8 cellular contexts compared by ENCODE assay signal in genomic region chr6:79536969-79537747, GRCh38. TPM values are rescaled to one million over a fixed set of nuclear protein-coding genes. Genes with fewer than 3 reads are reported as not detected.
DNase-seq lines count a peak whose midpoint lies in the region; ATAC-seq and TF ChIP-seq lines count a peak whose summit lies in the region.

Gene LCA5 (minus strand): TSS chr6:79537430. CDS start chr6:79518894, 18,536 bp downstream.

- H3K4me1 ChIP-seq in CD8-positive, alpha-beta T cell (ENCODE audit: insufficient read depth, low read length), result peaks cover 5% of the 10 kb centered on the region
- no peaks in the 10 kb centered on the region for H3K4me1 ChIP-seq in endodermal cell (ENCODE audit: control insufficient read depth, insufficient read depth, low read length)

- intact Hi-C loops in CD8-positive, alpha-beta T cell (cut with DNase I, micrococcal nuclease), result loop anchor here (1.0 to 10.0 kb wide), 6 partner anchors 302 to 670 kb away; partner anchors contain the start of genes HMGN3 (in 2 of the 2), PHIP (in 2 of the 2), BCKDHB (in 1 of the 2) and IRAK1BP1 (in 1 of the 2)

- H3K4me3 Mint-ChIP-seq in CD8-positive, alpha-beta T cell, result no peak within 1 kb of the TSS
- no peak within 1 kb of the TSS for H3K4me3 Mint-ChIP-seq in endodermal cell
- no peak within 1 kb of the TSS for H3K4me3 Mint-ChIP-seq in memory B cell

- H3K9me3 ChIP-seq in CD8-positive, alpha-beta T cell (ENCODE audit: low read length), result no peaks in the 10 kb centered on the region
- H3K9me3 ChIP-seq in endodermal cell (ENCODE audit: control insufficient read depth, low read length), result no peaks in the 10 kb centered on the region

- H3K36me3 ChIP-seq in CD8-positive, alpha-beta T cell (ENCODE audit: insufficient read depth, low read length), result no peaks in the 10 kb centered on the region
- peaks cover 9% of the 10 kb centered on the region for H3K36me3 ChIP-seq in endodermal cell (ENCODE audit: control insufficient read depth, insufficient read depth, low read length)

- POLR2A ChIA-PET in CD8-positive, alpha-beta T cell (lab: Charles Lee), result interaction anchor here (0.6 to 1.0 kb wide), 3 partner anchors 20 to 460 kb away, joined by 3 to 4 read pairs (median 3); no protein-coding TSS in a partner anchor

- no peaks in the 10 kb centered on the region for H3K27me3 ChIP-seq in CD8-positive, alpha-beta T cell (ENCODE audit: insufficient read depth, low read length)
- no peaks in the 10 kb centered on the region for H3K27me3 ChIP-seq in endodermal cell (ENCODE audit: control insufficient read depth, insufficient read depth, low read length, poor library complexity, severe bottlenecking)

- no peak for TF ChIP-seq CTCF in CD8-positive, alpha-beta T cell (IDR thresholded peaks at IDR 0.05)
- no peak for TF ChIP-seq CTCF in endodermal cell (conservative IDR thresholded peaks at IDR 0.05)

- no peak within 1 kb of the TSS for H3K27ac Mint-ChIP-seq in CD8-positive, alpha-beta T cell
- H3K27ac Mint-ChIP-seq in endodermal cell, result no peak within 1 kb of the TSS
- no peak within 1 kb of the TSS for H3K27ac Mint-ChIP-seq in memory B cell

- peaks cover 12% of the 10 kb centered on the region for H3K27me3 Mint-ChIP-seq in CD8-positive, alpha-beta T cell (ENCODE audit: low read depth)
- H3K27me3 Mint-ChIP-seq in endodermal cell (ENCODE audit: insufficient read depth), result no peaks in the 10 kb centered on the region
- no peaks in the 10 kb centered on the region for H3K27me3 Mint-ChIP-seq in memory B cell

- H3K27ac ChIP-seq in CD8-positive, alpha-beta T cell (ENCODE audit: low read depth, low read length), result peak within 1 kb of the TSS; percentile 32
- H3K27ac ChIP-seq in endodermal cell (ENCODE audit: low read depth, low read length), result peak within 1 kb of the TSS; percentile 78

- CTCF ChIA-PET in CD8-positive, alpha-beta T cell (lab: Charles Lee), result no interaction called here

- H3K36me3 Mint-ChIP-seq in CD8-positive, alpha-beta T cell, result no peaks in the 10 kb centered on the region
- H3K36me3 Mint-ChIP-seq in endodermal cell (ENCODE audit: low read depth), result peaks cover 16% of the 10 kb centered on the region
- H3K36me3 Mint-ChIP-seq in memory B cell, result no peaks in the 10 kb centered on the region

- H3K9ac ChIP-seq in endodermal cell (ENCODE audit: extremely low read depth, low read length, poor library complexity, severe bottlenecking), result peak within 1 kb of the TSS; percentile 85

- DNase-seq in CD8-positive, alpha-beta T cell, result peak; percentile 54 to 85 (median 76)
- DNase-seq in NCI-H774 (lab: John Stamatoyannopoulos, UW), result peak; percentile 100
- peak; percentile 55 to 63 for DNase-seq in activated CD8-positive, alpha-beta memory T cell treated with anti-CD3 and anti-CD28 coated beads for 4 hours (ENCODE audit: low read depth in 2 of 2)
- peak; percentile 98 for DNase-seq in endodermal cell
- peak; percentile 70 to 74 for DNase-seq in memory B cell (ENCODE audit: low spot score in 2 of 2)
- DNase-seq in stimulated activated CD4-positive, alpha-beta T cell treated with anti-CD3 and anti-CD28 coated beads, TNF-alpha, amount 100 ng/mL, for 48 hours (ENCODE audit: low read depth in 3 of 3), result peak; percentile 45 to 75 (median 67)

- ATAC-seq in CD8-positive, alpha-beta T cell, result peak; percentile 96
- ATAC-seq in GM19438 (IDR thresholded peaks at IDR 0.05; ENCODE audit: low read depth, unreplicated experiment) (peak; percentile 100), HG03558 (IDR thresholded peaks at IDR 0.05; ENCODE audit: extremely low read depth, unreplicated experiment) (peak; percentile 100), memory B cell (ENCODE audit: low read depth) (peak; percentile 94)

- 0% methylated on average over 14 to 55 of the region's 55 CpGs for WGBS in endodermal cell (ENCODE audit: insufficient coverage in 1 of 2, insufficient read length in 1 of 2), 2 experiments

- no peaks in the 10 kb centered on the region for H3K4me1 Mint-ChIP-seq in CD8-positive, alpha-beta T cell (ENCODE audit: low read depth)
- H3K4me1 Mint-ChIP-seq in endodermal cell (peaks cover 25% of the 10 kb centered on the region), memory B cell (no peaks in the 10 kb centered on the region)

- peak within 1 kb of the TSS; percentile 69 for H3K4me3 ChIP-seq in CD8-positive, alpha-beta T cell (ENCODE audit: low read depth, low read length)
- peak within 1 kb of the TSS; percentile 90 for H3K4me3 ChIP-seq in endodermal cell (ENCODE audit: low read length)

- H3K9me3 Mint-ChIP-seq in CD8-positive, alpha-beta T cell, result no peaks in the 10 kb centered on the region
- H3K9me3 Mint-ChIP-seq in endodermal cell (no peaks in the 10 kb centered on the region), memory B cell (no peaks in the 10 kb centered on the region)

RNA-seq across cellular contexts. Expression of gene LCA5, which starts in this region (rescaled TPM):
- not detected for total RNA-seq in CD8-positive, alpha-beta T cell
- 10 to 100 TPM in 1 of 2 donors, 1 to 10 TPM in 1; 6.4 to 11.1 TPM for total RNA-seq in endodermal cell
- polyA plus RNA-seq in endodermal cell (2013, experiment 1 of 2), result 6.8 TPM
- 6.7 TPM for polyA plus RNA-seq in endodermal cell (2013, experiment 2 of 2)

Comparison
In these comparisons a context has a peak if more than half of its experiments do, and no peak if none do; other contexts are left out.
1. Peak in every context shown above with its lines: DNase-seq, ATAC-seq, H3K4me3 ChIP-seq and H3K27ac ChIP-seq.
2. RNA of gene LCA5 (total RNA-seq): 6.4 to 11.1 TPM in endodermal cell; not detected in CD8-positive, alpha-beta T cell; every median in the first group is over 4 times any median in the second.
3. Peak in DNase-seq, ATAC-seq, H3K4me3 ChIP-seq and H3K27ac ChIP-seq in CD8-positive, alpha-beta T cell; RNA of the gene not detected or under 1 TPM.